Comparison of ENCODE assay signal across 8 cellular contexts in the genomic region with DNA sequence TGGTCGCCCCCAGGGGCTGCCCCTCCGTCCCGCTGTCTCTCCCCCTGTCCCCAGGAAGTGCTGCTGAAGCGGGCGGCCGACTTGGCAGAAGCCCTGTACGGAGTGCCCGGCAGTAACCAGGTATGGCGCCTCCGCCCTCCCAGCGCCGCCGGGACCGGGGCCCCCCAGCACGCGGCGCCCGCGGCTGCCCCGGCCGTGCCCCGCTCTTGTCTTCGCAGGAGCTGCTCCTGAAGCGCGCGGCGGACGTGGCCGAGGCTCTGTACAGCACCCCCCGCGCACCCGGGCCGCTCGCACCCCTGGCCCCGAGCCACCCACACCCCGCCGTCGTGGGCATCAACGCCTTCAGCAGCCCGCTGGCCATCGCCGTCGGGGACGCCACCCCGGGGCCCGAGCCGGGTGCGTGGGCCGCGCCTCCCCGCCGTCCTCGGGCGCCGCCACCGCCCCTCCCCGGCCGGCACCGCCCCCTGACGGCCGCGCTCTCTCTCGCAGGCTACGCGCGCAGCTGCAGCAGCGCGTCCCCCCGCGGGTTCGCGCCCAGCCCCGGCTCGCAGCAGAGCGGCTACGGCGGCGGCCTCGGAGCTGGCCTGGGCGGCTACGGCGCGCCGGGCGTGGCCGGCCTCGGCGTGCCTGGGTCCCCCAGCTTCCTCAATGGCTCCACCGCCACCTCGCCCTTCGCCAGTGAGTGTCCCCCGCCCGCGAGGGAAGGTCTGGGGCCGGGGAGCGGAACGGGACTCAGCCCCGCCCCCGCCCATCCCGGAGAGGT.
DNase-seq lines count a peak whose midpoint lies in the region; ATAC-seq lines count a peak whose summit lies in the region.

No MANE protein-coding gene starts in this region.

- DNase-seq in ELR (ENCODE audit: low read depth) (peak; percentile 28), NCI-H345 (lab: John Stamatoyannopoulos, UW) (peak; percentile 55), hepatic stellate cell (ENCODE audit: low spot score) (peak; percentile 46), RKO (ENCODE audit: low spot score) (no peak)
- peak; percentile 45 for DNase-seq in activated T-helper 9 cell treated with anti-CD3 and anti-CD28 coated beads, Interleukin-2, amount 50 U/mL, for 16 hours (ENCODE audit: low read depth)
- DNase-seq in stimulated activated CD4-positive, alpha-beta T cell treated with anti-CD3 and anti-CD28 coated beads, Interleukin-1b, Interleukin-23, amount 100 ng/mL, for 48 hours, result peak; percentile 43

- ATAC-seq in GM18858 (IDR thresholded peaks at IDR 0.05; ENCODE audit: unreplicated experiment) (no peak), GM18517 (IDR thresholded peaks at IDR 0.05; ENCODE audit: unreplicated experiment) (no peak)
